Comparison of ENCODE assay signal across 8 cellular contexts in the genomic region with DNA sequence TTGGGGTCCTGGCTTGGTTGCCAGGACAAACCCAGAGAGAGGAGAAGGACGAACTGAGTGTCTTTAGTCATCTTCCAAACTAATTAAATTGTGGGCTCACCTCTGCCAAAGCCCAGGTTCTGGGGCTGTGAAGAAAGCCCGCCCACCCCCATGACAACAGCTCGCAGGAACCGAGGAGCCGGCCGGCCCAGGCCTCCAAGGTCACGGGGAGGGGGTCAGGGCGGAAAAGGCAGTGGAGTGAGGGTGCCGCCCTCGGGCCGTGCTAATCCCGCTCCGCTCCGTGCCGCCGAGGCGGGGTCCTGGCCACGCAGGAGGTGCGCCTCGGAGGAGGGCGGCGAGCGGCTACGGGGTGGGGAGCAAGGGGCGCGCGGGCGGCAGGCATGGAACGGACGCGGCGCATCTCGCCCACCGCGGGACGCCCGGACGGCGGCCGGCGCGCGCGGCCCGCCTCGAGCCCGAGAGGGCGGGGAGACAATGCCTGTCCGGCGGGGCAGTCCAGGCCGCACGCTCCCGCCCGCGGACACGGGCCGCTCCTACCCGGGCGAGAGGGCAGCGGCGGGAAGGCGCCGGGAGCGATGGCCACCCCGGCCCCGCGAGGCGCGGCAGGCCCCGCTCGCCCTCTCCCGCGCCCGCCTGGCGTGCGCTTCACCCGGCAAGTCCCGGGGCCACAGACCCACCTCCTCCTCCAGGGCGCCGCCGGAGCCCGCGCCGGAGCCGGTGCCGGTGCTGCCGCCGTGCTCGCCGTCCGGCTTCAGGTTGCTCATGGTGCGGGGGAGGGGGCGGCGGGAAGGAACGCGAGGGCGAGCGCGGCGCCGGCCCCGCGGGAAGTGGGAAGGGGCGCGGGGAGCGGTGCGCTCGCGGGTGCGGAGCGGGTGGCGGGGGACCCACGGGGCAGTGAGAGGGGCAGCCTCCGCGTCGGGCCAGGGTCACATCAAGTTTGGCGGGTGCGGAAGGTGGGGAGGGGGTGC. TPM values are rescaled to one million over a fixed set of nuclear protein-coding genes. Genes with fewer than 3 reads are reported as not detected.
DNase-seq lines count a peak whose midpoint lies in the region; ATAC-seq, FAIRE-seq and TF ChIP-seq lines count a peak whose summit lies in the region.

No MANE protein-coding gene starts in this region.

- H3K27me3 ChIP-seq in SJSA1 (replicated peaks) (peaks cover 19% of the 10 kb centered on the region), endothelial cell of umbilical vein (ENCODE audit: control insufficient read depth in 2 of 2, insufficient read depth in 2 of 2, low read length in 2 of 2) (peaks cover 0 to 4% of the 10 kb centered on the region in 2 experiments), neuronal stem cell (ENCODE audit: control insufficient read depth in 3 of 3, insufficient read depth in 3 of 3, low read depth in 1 of 3, low read length in 3 of 3) (peaks cover 0 to 35% (median 2%) of the 10 kb centered on the region in 3 experiments)

- peak overlapping the region; percentile 47 for H3K4me3 ChIP-seq in SJSA1
- peak overlapping the region; percentile 37 to 59 (median 39) for H3K4me3 ChIP-seq in endothelial cell of umbilical vein (replicated peaks in 1 of 3; ENCODE audit: insufficient read depth in 1 of 3, low read depth in 1 of 3, low read length in 3 of 3)
- H3K4me3 ChIP-seq in neuronal stem cell (ENCODE audit: low read length in 2 of 2): peak overlapping the region; percentile 77 to 88

- no peak for FAIRE-seq in GM12891 (lab: Jason Lieb, UNC)
- no peak for FAIRE-seq in endothelial cell of umbilical vein (lab: Jason Lieb, UNC)

- H3K14ac ChIP-seq in neuronal stem cell (ENCODE audit: low read length): peak overlapping the region; percentile 73

- H4K91ac ChIP-seq in neuronal stem cell (ENCODE audit: low read depth, low read length, poor library complexity): no peak overlapping the region

- no TSS peak for BruUV-seq in endothelial cell of umbilical vein (replicated peaks; lab: Mats Ljungman, UMichigan)

- POLR2A ChIA-PET in endothelial cell of umbilical vein (lab: Charles Lee): no interaction called here

- ATAC-seq in HG02840 (IDR thresholded peaks at IDR 0.05; ENCODE audit: low FRiP score, unreplicated experiment): no peak

- DNase-seq in GM12891 (ENCODE audit: insufficient read length, low spot score): peak; percentile 47
- DNase-seq in SJSA1 (ENCODE audit: low read depth in 1 of 2, low spot score in 2 of 2): no peak
- DNase-seq in endothelial cell of umbilical vein (ENCODE audit: low read depth, low spot score): peak; percentile 25
- DNase-seq in neuronal stem cell (ENCODE audit: low spot score): peak; percentile 41
- DNase-seq in 8988T: no peak
- DNase-seq in globus pallidus (ENCODE audit: low spot score): no peak
- DNase-seq in NCI-H2171 (lab: John Stamatoyannopoulos, UW): no peak

- no peaks in the 10 kb centered on the region for H3K9me1 ChIP-seq in endothelial cell of umbilical vein (replicated peaks; ENCODE audit: control insufficient read depth, extremely low read depth, insufficient read depth, low read length)

- H4K8ac ChIP-seq in neuronal stem cell (ENCODE audit: low read depth, low read length): no peak overlapping the region

- WGBS in neuronal stem cell (ENCODE audit: extremely low coverage in 2 of 2, insufficient read length in 2 of 2, insufficient replicate concordance in 1 of 2), 2 donors: no CpG with 5 or more reads among the region's 118 CpGs

- H3K79me1 ChIP-seq in neuronal stem cell (ENCODE audit: low read depth, low read length): no peaks in the 10 kb centered on the region

- intact Hi-C loops in endothelial cell of umbilical vein (cut with micrococcal nuclease): no loop called here

- H3K36me3 ChIP-seq in SJSA1 (no peaks in the 10 kb centered on the region), endothelial cell of umbilical vein (ENCODE audit: control insufficient read depth in 2 of 2, extremely low read depth in 1 of 2, insufficient read depth in 2 of 2, low read length in 2 of 2) (no peaks in the 10 kb centered on the region), neuronal stem cell (replicated peaks in 1 of 2; ENCODE audit: control insufficient read depth in 2 of 2, insufficient read depth in 2 of 2, low read length in 2 of 2) (no peaks in the 10 kb centered on the region)

- no peak for TF ChIP-seq CTCF in endothelial cell of umbilical vein (IDR thresholded peaks at IDR 0.05; ENCODE audit: extremely low read depth in 1 of 2, insufficient read depth in 1 of 2, low read depth in 1 of 2, low read length in 2 of 2)

- peak overlapping the region; percentile 79 for H2AFZ ChIP-seq in endothelial cell of umbilical vein (ENCODE audit: low read depth, low read length)
- peak overlapping the region; percentile 95 for H2AFZ ChIP-seq in neuronal stem cell (ENCODE audit: low read length)

- CTCF ChIA-PET in endothelial cell of umbilical vein (lab: Charles Lee): interaction anchor here (1.0 kb wide), 1 partner anchor 36 kb away, joined by 3 read pairs; no protein-coding TSS in a partner anchor

- H4K20me1 ChIP-seq in endothelial cell of umbilical vein (replicated peaks; ENCODE audit: control insufficient read depth, extremely low read depth, insufficient read depth, low read length): no peaks in the 10 kb centered on the region

- peak overlapping the region; percentile 43 for H2AK5ac ChIP-seq in neuronal stem cell (ENCODE audit: low read depth, low read length)

- dilution Hi-C loops in endothelial cell of umbilical vein (cut with MboI; ENCODE audit: extremely low pct_ligation_motif_present, low sequenced_read_pairs): no loop called here

- TF ChIP-seq POLR2A in GM12891 (IDR thresholded peaks at IDR 0.05; ENCODE audit: low read depth, low read length) (no peak), endothelial cell of umbilical vein (IDR thresholded peaks at IDR 0.05; ENCODE audit: low read depth, low read length) (no peak)

- H3K9me3 ChIP-seq in SJSA1 (replicated peaks) (0 out of 2 replicates have a peak, but pooled peaks cover 2% of the 10 kb centered on the region), endothelial cell of umbilical vein (replicated peaks; ENCODE audit: control insufficient read depth, insufficient read depth, low read length) (no peaks in the 10 kb centered on the region), neuronal stem cell (replicated peaks in 1 of 2; ENCODE audit: control insufficient read depth in 2 of 2, insufficient read depth in 1 of 2, low read depth in 1 of 2, low read length in 2 of 2) (no peaks in the 10 kb centered on the region)

- H3K4me2 ChIP-seq in endothelial cell of umbilical vein (ENCODE audit: insufficient read depth, low read length): peak overlapping the region; percentile 55
- peak overlapping the region; percentile 72 for H3K4me2 ChIP-seq in neuronal stem cell (ENCODE audit: insufficient read depth, low read length, poor library complexity, severe bottlenecking)

- H2BK120ac ChIP-seq in neuronal stem cell (ENCODE audit: low read depth, low read length): no peak overlapping the region

- H3K23ac ChIP-seq in neuronal stem cell (ENCODE audit: low read depth, low read length, poor library complexity): peak overlapping the region; percentile 6

- peak overlapping the region; percentile 93 for H3K18ac ChIP-seq in neuronal stem cell (ENCODE audit: low read length)

- H3K9ac ChIP-seq in endothelial cell of umbilical vein (replicated peaks; ENCODE audit: extremely low read depth, insufficient read depth, low read length) (no peak overlapping the region), neuronal stem cell (ENCODE audit: low read depth, low read length, poor library complexity) (peak overlapping the region; percentile 92)

- no peak overlapping the region for H2BK5ac ChIP-seq in neuronal stem cell (ENCODE audit: low read length)

- H3K4ac ChIP-seq in neuronal stem cell (ENCODE audit: low read length): no peak overlapping the region

- no peak overlapping the region for H3K27ac ChIP-seq in SJSA1
- no peak overlapping the region for H3K27ac ChIP-seq in endothelial cell of umbilical vein (ENCODE audit: insufficient read depth, low read depth, low read length)
- no peak overlapping the region for H3K27ac ChIP-seq in neuronal stem cell (replicated peaks; ENCODE audit: low read length)

- H2BK15ac ChIP-seq in neuronal stem cell (ENCODE audit: low read length): peak overlapping the region; percentile 89

- no peaks in the 10 kb centered on the region for H3K79me2 ChIP-seq in endothelial cell of umbilical vein (ENCODE audit: control insufficient read depth, insufficient read depth, low read length)

- H3K4me1 ChIP-seq in SJSA1 (replicated peaks) (peaks cover 12% of the 10 kb centered on the region), endothelial cell of umbilical vein (ENCODE audit: control insufficient read depth, extremely low read depth, insufficient read depth, low read length) (peaks cover 6% of the 10 kb centered on the region), neuronal stem cell (ENCODE audit: control insufficient read depth in 2 of 2, insufficient read depth in 1 of 2, low read depth in 1 of 2, low read length in 2 of 2) (peaks cover 9 to 14% of the 10 kb centered on the region in 2 donors)

- no peak overlapping the region for H2BK12ac ChIP-seq in neuronal stem cell (ENCODE audit: low read length)

RNA-seq across cellular contexts. Expression of gene RBPMS2, which starts 0.5 kb away (rescaled TPM):
- polyA plus RNA-seq in GM12891 (2012; ENCODE audit: low read depth, missing spikeins): 0.21 TPM
- 0.11 TPM in 1 of 2 replicates, not detected in the other for total RNA-seq in SJSA1 (2014; rRNA removed; shearing (Covaris generic))
- 7.6 and 7.8 TPM in 2 replicates for total RNA-seq in endothelial cell of umbilical vein
- polyA plus RNA-seq in endothelial cell of umbilical vein: 2.3 TPM in 2 replicates
- polyA plus RNA-seq in endothelial cell of umbilical vein (2011; cell fraction: cytosol; rRNA removed): 2.9 and 3.0 TPM in 2 replicates
- 2.4 and 3.4 TPM in 2 replicates for polyA plus RNA-seq in endothelial cell of umbilical vein (2011; cell fraction: nucleus; rRNA removed)
- 3.6 and 8.3 TPM in 2 replicates for polyA plus RNA-seq in endothelial cell of umbilical vein (2012)
- polyA minus RNA-seq in endothelial cell of umbilical vein: 0.78 and 0.79 TPM in 2 replicates
- polyA minus RNA-seq in endothelial cell of umbilical vein (2011; cell fraction: cytosol; rRNA and poly(A)+ RNA removed): 0.82 TPM
- polyA minus RNA-seq in endothelial cell of umbilical vein (2011; cell fraction: nucleus; rRNA and poly(A)+ RNA removed): 1.4 and 1.5 TPM in 2 replicates
- 33.3 TPM for polyA plus RNA-seq in neuronal stem cell (2013, experiment 1 of 2)
- polyA plus RNA-seq in neuronal stem cell (2013, experiment 2 of 2): 32.1 TPM

RNA-seq across cellular contexts. Expression of gene PIF1, which starts 50.6 kb away (rescaled TPM):
- polyA plus RNA-seq in GM12891 (2012; ENCODE audit: low read depth, missing spikeins): 20.0 TPM
- 20.1 and 29.2 TPM in 2 replicates for total RNA-seq in SJSA1 (2014; rRNA removed; shearing (Covaris generic))
- total RNA-seq in endothelial cell of umbilical vein: 45.4 and 52.7 TPM in 2 replicates
- polyA plus RNA-seq in endothelial cell of umbilical vein: 18.6 and 23.0 TPM in 2 replicates
- polyA plus RNA-seq in endothelial cell of umbilical vein (2011; cell fraction: cytosol; rRNA removed): 7.8 and 18.1 TPM in 2 replicates
- polyA plus RNA-seq in endothelial cell of umbilical vein (2011; cell fraction: nucleus; rRNA removed): 83.1 and 118 TPM in 2 replicates
- 5.3 and 10.0 TPM in 2 replicates for polyA plus RNA-seq in endothelial cell of umbilical vein (2012)
- 14.0 and 14.9 TPM in 2 replicates for polyA minus RNA-seq in endothelial cell of umbilical vein
- 12.5 TPM for polyA minus RNA-seq in endothelial cell of umbilical vein (2011; cell fraction: cytosol; rRNA and poly(A)+ RNA removed)
- 19.1 and 19.6 TPM in 2 replicates for polyA minus RNA-seq in endothelial cell of umbilical vein (2011; cell fraction: nucleus; rRNA and poly(A)+ RNA removed)
- polyA plus RNA-seq in neuronal stem cell (2013, experiment 1 of 2): 38.9 TPM
- polyA plus RNA-seq in neuronal stem cell (2013, experiment 2 of 2): 36.9 TPM

Comparison
In these comparisons a context has a peak if more than half of its experiments do, and no peak if none do; other contexts are left out.
1. DNase-seq: peak in GM12891 (single experiment), endothelial cell of umbilical vein (single experiment) and neuronal stem cell (single experiment); none in SJSA1 (0 of 2), 8988T (single experiment), globus pallidus (single experiment) and NCI-H2171 (single experiment).
2. Peak in every context shown above with its lines, with median percentiles within 50 percentile points of each other: H3K4me3 ChIP-seq.